Comparison of ENCODE assay signal across 19 cellular contexts in the genomic region with DNA sequence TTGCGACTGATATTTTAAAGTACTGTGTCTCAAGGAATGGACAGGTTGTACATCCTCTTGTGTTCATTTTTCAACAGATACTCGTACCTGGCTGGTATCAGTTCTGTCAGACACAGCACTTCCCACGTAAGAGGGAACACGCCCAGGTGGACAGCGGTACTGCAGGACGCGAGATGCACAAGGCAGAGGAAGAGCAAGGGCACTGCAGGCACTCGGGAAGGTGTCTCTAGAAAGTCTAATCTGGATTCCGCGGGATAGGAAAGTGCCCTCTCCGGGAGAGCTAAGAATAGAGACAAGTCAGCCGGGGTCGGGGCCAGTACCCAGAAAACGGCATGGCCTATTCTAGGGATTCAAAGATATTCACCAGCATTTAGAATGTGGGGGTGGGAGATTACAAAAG.
DNase-seq lines count a peak whose midpoint lies in the region; ATAC-seq, FAIRE-seq and TF ChIP-seq lines count a peak whose summit lies in the region.
"Had no signal": no experiment of that assay in that cellular context is flagged by ENCODE, and none has a peak within 500 bp of the region (broad histone marks: within the 10 kb centered on the region; RNA-seq: fewer than 3 reads in every experiment).

No MANE protein-coding gene starts in this region.

- no peaks in the 10 kb centered on the region for H3K36me3 ChIP-seq in GM23338 (ENCODE audit: insufficient read depth)
- no peaks in the 10 kb centered on the region for H3K36me3 ChIP-seq in WERI-Rb-1

- no peak for TF ChIP-seq POLR2A in A549 (IDR thresholded peaks at IDR 0.05; ENCODE audit: low read length)

- peaks cover 3% of the 10 kb centered on the region for H3K27me3 Mint-ChIP-seq in GM23338 (ENCODE audit: insufficient read depth, low read depth, poor library complexity)
- H3K27me3 Mint-ChIP-seq: CD8-positive, alpha-beta memory T cell had no signal

- H3K9me3 ChIP-seq in A549 (no peaks in the 10 kb centered on the region), WERI-Rb-1 (ENCODE audit: severe bottlenecking) (peaks cover 5% of the 10 kb centered on the region)

- no peak for TF ChIP-seq EP300 in A549 (IDR thresholded peaks at IDR 0.05)

- no peak for DNase-seq in A549 (ENCODE audit: low read depth in 1 of 2, low spot score in 1 of 2)
- peak; percentile 59 for DNase-seq in GM23338 (ENCODE audit: low spot score)
- DNase-seq in WERI-Rb-1 = peak; percentile 47
- peak; percentile 26 for DNase-seq in iPS-NIHi11 (ENCODE audit: low spot score)
- no peak for DNase-seq in NCI-H226
- DNase-seq in GM19238 (ENCODE audit: insufficient read length, low spot score) = no peak
- DNase-seq: ACHN; C1 segment of cervical spinal cord; CD8-positive, alpha-beta memory T cell; DMS79; HCEC 1CT; NCI-H1105; NCI-H187; NCI-H2107; NCI-H526; NK-92 treated with Interleukin-12 subunit alpha and Interleukin-12 subunit beta, amount 100 ng/mL, for 24 hours; SHP77 had no signal

- H3K9me2 ChIP-seq in GM23338 (ENCODE audit: insufficient read depth) = peaks cover 2% of the 10 kb centered on the region; the same call in 1 of the 2 replicates

- H4K20me1 ChIP-seq in GM23338 (replicated peaks; ENCODE audit: insufficient read depth) = no peaks in the 10 kb centered on the region

- H3K27ac Mint-ChIP-seq in GM23338 = no peak overlapping the region
- H3K27ac Mint-ChIP-seq: CD8-positive, alpha-beta memory T cell had no signal

- H2AFZ ChIP-seq in GM23338 = peak overlapping the region; percentile 43; the same call in 1 of the 2 replicates

- POLR2A ChIA-PET in A549 (lab: Yijun Ruan, JAX) = no interaction called here

- 71% methylated on average over 14 of the region's 14 CpGs for WGBS in A549 (ENCODE audit: missing lambda C conversion rate)

- no peak overlapping the region for H3K4me3 Mint-ChIP-seq in GM23338
- H3K4me3 Mint-ChIP-seq: CD8-positive, alpha-beta memory T cell had no signal

- ATAC-seq in A549 (peak; percentile 34 to 54; a peak in 2 of 6 replicates), GM23338 (peak; percentile 89), HG02759 (IDR thresholded peaks at IDR 0.05; ENCODE audit: unreplicated experiment) (no peak)

- CTCF ChIA-PET in A549 (lab: Yijun Ruan, JAX) = no interaction called here

- H3K4me3 ChIP-seq in A549 = no peak overlapping the region
- H3K4me3 ChIP-seq in GM23338 = no peak overlapping the region
- H3K4me3 ChIP-seq in WERI-Rb-1 (ENCODE audit: low read depth, low read length) = no peak overlapping the region
- H3K4me3 ChIP-seq: SK-N-MC had no signal

- TF ChIP-seq CTCF in A549 (IDR thresholded peaks at IDR 0.05) (no peak), GM23338 (conservative IDR thresholded peaks at IDR 0.05; ENCODE audit: low read depth in 2 of 2) (peak in 1 of 2 experiments; percentile 36; a peak in 2 of 4 replicates), WERI-Rb-1 (IDR thresholded peaks at IDR 0.05; ENCODE audit: low read depth, low read length) (peak; percentile 32; the same call in 1 of the 2 replicates)

- H3K4me2 ChIP-seq in A549 (no peak overlapping the region), GM23338 (no peak overlapping the region)

- H3K4me1 Mint-ChIP-seq in GM23338 = no peaks in the 10 kb centered on the region

- H3K27me3 ChIP-seq in GM23338 (ENCODE audit: insufficient read depth) (no peaks in the 10 kb centered on the region), WERI-Rb-1 (ENCODE audit: insufficient read depth, low read depth, severe bottlenecking) (no peaks in the 10 kb centered on the region)

- no peaks in the 10 kb centered on the region for H3K36me3 Mint-ChIP-seq in GM23338 (ENCODE audit: low read depth)

- H3K9me3 Mint-ChIP-seq in GM23338 = no peaks in the 10 kb centered on the region; the same call in 2 of the 3 replicates

- no peak for FAIRE-seq in A549 (lab: Jason Lieb, UNC)

- H3F3A ChIP-seq in GM23338 (replicated peaks; ENCODE audit: low read depth) = no peaks in the 10 kb centered on the region

- H3K4me1 ChIP-seq in A549 (no peaks in the 10 kb centered on the region), GM23338 (ENCODE audit: insufficient read depth) (no peaks in the 10 kb centered on the region)

- no peaks in the 10 kb centered on the region for H3K79me2 ChIP-seq in GM23338 (replicated peaks; ENCODE audit: insufficient read depth)

- TF ChIP-seq RAD21 in A549 (conservative IDR thresholded peaks at IDR 0.05 in 1 of 2, IDR thresholded peaks at IDR 0.05 in 1 of 2) = no peak

- H3K27ac ChIP-seq in A549 (no peak overlapping the region), GM23338 (ENCODE audit: low read depth) (no peak overlapping the region), WERI-Rb-1 (no peak overlapping the region)
- H3K27ac ChIP-seq: SK-N-MC had no signal

TF ChIP-seq in A549, 52 proteins besides CTCF, POLR2A, EP300 and RAD21 (continues in another document):
- TF ChIP-seq RCOR1 (IDR thresholded peaks at IDR 0.05; ENCODE audit: low read depth, low read length) (no peak), MYC (IDR thresholded peaks at IDR 0.05; ENCODE audit: borderline replicate concordance, low read length) (no peak), SMC3 (IDR thresholded peaks at IDR 0.05) (no peak), KDM5A (IDR thresholded peaks at IDR 0.05) (no peak), FOSB (CRISPR knock-in tag; IDR thresholded peaks at IDR 0.05) (no peak), FOXS1 (CRISPR knock-in tag; IDR thresholded peaks at IDR 0.05) (no peak), CBX8 (IDR thresholded peaks at IDR 0.05) (no peak), JUNB (IDR thresholded peaks at IDR 0.05) (no peak), RFX5 (IDR thresholded peaks at IDR 0.05) (no peak), TP53 (CRISPR knock-in tag; IDR thresholded peaks at IDR 0.05) (no peak), EHMT2 (IDR thresholded peaks at IDR 0.05; ENCODE audit: low read depth) (no peak)
- TF ChIP-seq, protein P1, sequence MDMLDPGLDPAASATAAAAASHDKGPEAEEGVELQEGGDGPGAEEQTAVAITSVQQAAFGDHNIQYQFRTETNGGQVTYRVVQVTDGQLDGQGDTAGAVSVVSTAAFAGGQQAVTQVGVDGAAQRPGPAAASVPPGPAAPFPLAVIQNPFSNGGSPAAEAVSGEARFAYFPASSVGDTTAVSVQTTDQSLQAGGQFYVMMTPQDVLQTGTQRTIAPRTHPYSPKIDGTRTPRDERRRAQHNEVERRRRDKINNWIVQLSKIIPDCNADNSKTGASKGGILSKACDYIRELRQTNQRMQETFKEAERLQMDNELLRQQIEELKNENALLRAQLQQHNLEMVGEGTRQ (IDR thresholded peaks at IDR 0.05) = no peak
- TF ChIP-seq, protein P2, sequence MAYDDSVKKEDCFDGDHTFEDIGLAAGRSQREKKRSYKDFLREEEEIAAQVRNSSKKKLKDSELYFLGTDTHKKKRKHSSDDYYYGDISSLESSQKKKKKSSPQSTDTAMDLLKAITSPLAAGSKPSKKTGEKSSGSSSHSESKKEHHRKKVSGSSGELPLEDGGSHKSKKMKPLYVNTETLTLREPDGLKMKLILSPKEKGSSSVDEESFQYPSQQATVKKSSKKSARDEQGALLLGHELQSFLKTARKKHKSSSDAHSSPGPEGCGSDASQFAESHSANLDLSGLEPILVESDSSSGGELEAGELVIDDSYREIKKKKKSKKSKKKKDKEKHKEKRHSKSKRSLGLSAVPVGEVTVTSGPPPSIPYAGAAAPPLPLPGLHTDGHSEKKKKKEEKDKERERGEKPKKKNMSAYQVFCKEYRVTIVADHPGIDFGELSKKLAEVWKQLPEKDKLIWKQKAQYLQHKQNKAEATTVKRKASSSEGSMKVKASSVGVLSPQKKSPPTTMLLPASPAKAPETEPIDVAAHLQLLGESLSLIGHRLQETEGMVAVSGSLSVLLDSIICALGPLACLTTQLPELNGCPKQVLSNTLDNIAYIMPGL (CRISPR knock-in tag; IDR thresholded peaks at IDR 0.05; ENCODE audit: borderline replicate concordance) = no peak

TF ChIP-seq in GM23338, 12 proteins besides CTCF, POLR2A, EP300 and RAD21 (continues in another document):
- no peak for TF ChIP-seq CREB1 (CRISPR knock-in tag; IDR thresholded peaks at IDR 0.05; ENCODE audit: low read depth)

Comparison
In these comparisons a context has a peak if more than half of its experiments do, and no peak if none do; other contexts are left out.
1. DNase-seq: peak in GM23338 (single experiment), WERI-Rb-1 (single experiment) and iPS-NIHi11 (single experiment); none in A549 (0 of 2), NCI-H226 (single experiment) and GM19238 (single experiment).